ENCODE assay signal across 1 cellular context in the genomic region with DNA sequence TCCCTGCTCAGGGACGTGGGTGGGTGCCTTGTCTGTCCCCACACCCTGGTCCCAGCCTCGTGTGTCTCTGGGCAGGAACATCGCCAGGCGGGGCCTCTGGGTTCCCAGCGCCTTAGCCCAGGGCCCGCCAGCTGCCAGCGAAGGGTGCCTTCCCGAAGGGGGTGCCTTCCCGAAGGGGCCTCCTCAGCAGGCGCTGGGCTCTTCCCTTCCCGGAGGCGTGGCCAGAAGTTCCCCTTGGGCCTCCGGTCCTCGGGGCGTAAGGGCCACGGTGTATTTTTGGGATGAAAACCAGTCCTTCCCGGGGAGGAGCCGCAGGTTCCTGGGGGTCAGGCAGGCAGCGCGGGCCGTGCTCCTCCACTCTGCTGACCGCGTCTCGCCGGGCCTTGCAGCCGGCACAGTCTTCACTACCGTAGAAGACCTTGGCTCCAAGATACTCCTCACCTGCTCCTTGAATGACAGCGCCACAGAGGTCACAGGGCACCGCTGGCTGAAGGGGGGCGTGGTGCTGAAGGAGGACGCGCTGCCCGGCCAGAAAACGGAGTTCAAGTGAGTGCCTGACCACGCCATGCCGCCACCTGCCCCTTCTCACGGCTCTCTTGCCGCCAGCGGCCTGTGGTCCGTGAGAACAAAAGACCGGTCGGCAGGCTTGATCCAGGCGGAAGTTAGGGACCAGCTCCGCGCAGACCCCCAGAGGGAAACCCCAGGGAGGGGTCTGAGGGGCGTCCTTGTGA.
TF ChIP-seq lines count a peak whose summit lies in the region.

No MANE protein-coding gene starts in this region.

TF ChIP-seq in HepG2, 621 proteins besides CTCF, POLR2A, EP300 and RAD21:
- TF ChIP-seq AGO2 (optimal IDR thresholded peaks at IDR 0.05; ENCODE audit: low read depth, low read length) (peak; percentile 8), AKAP8 (CRISPR knock-in tag; IDR thresholded peaks at IDR 0.05) (peak; percentile 4)
- TF ChIP-seq, protein P1, sequence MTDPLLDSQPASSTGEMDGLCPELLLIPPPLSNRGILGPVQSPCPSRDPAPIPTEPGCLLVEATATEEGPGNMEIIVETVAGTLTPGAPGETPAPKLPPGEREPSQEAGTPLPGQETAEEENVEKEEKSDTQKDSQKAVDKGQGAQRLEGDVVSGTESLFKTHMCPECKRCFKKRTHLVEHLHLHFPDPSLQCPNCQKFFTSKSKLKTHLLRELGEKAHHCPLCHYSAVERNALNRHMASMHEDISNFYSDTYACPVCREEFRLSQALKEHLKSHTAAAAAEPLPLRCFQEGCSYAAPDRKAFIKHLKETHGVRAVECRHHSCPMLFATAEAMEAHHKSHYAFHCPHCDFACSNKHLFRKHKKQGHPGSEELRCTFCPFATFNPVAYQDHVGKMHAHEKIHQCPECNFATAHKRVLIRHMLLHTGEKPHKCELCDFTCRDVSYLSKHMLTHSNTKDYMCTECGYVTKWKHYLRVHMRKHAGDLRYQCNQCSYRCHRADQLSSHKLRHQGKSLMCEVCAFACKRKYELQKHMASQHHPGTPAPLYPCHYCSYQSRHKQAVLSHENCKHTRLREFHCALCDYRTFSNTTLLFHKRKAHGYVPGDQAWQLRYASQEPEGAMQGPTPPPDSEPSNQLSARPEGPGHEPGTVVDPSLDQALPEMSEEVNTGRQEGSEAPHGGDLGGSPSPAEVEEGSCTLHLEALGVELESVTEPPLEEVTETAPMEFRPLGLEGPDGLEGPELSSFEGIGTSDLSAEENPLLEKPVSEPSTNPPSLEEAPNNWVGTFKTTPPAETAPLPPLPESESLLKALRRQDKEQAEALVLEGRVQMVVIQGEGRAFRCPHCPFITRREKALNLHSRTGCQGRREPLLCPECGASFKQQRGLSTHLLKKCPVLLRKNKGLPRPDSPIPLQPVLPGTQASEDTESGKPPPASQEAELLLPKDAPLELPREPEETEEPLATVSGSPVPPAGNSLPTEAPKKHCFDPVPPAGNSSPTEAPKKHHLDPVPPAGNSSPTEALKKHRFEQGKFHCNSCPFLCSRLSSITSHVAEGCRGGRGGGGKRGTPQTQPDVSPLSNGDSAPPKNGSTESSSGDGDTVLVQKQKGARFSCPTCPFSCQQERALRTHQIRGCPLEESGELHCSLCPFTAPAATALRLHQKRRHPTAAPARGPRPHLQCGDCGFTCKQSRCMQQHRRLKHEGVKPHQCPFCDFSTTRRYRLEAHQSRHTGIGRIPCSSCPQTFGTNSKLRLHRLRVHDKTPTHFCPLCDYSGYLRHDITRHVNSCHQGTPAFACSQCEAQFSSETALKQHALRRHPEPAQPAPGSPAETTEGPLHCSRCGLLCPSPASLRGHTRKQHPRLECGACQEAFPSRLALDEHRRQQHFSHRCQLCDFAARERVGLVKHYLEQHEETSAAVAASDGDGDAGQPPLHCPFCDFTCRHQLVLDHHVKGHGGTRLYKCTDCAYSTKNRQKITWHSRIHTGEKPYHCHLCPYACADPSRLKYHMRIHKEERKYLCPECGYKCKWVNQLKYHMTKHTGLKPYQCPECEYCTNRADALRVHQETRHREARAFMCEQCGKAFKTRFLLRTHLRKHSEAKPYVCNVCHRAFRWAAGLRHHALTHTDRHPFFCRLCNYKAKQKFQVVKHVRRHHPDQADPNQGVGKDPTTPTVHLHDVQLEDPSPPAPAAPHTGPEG (CRISPR knock-in tag; IDR thresholded peaks at IDR 0.05) = no peak
